In genomic region chr22:46351131-46351735, GRCh38 we compare ENCODE assay signal across 1 cellular context.
TF ChIP-seq lines count a peak whose summit lies in the region.

No MANE protein-coding gene starts in this region.

TF ChIP-seq in HepG2, 621 proteins besides CTCF, POLR2A, EP300 and RAD21:
- TF ChIP-seq ZMYM2 (CRISPR knock-in tag; IDR thresholded peaks at IDR 0.05) = no peak
- TF ChIP-seq AGO2 (optimal IDR thresholded peaks at IDR 0.05; ENCODE audit: low read depth, low read length) = peak; percentile 50
